ENCODE assay signal across 1 cellular context in genomic region chr22:38953577-38954413, GRCh38.
TF ChIP-seq lines count a peak whose summit lies in the region.

No MANE protein-coding gene starts in this region.

TF ChIP-seq in GM12878, 131 proteins besides CTCF, POLR2A, EP300 and RAD21 (continued from another document):
- TF ChIP-seq SKIL (IDR thresholded peaks at IDR 0.05; ENCODE audit: low read depth, poor library complexity, severe bottlenecking) (peak; percentile 33), CREB1 (IDR thresholded peaks at IDR 0.05; ENCODE audit: low read depth) (peak; percentile 94), MTA2 (IDR thresholded peaks at IDR 0.05; ENCODE audit: low read depth) (peak; percentile 22; the same call in 1 of the 2 replicates), BHLHE40 (IDR thresholded peaks at IDR 0.05; ENCODE audit: borderline replicate concordance in 1 of 2, low read depth in 2 of 2, low read length in 1 of 2) (peak; percentile 18 to 49; a peak in 2 of 4 replicates), TAF1 (IDR thresholded peaks at IDR 0.05; ENCODE audit: borderline replicate concordance, low read depth, low read length) (0 out of 2 replicates have a peak, but pooled peaks have one; percentile 46), HDGF (IDR thresholded peaks at IDR 0.05) (peak; percentile 90; the same call in 1 of the 2 replicates), CHD2 (IDR thresholded peaks at IDR 0.05; ENCODE audit: borderline replicate concordance, low read depth, low read length) (no peak), ZNF687 (IDR thresholded peaks at IDR 0.05) (peak; percentile 63; the same call in 1 of the 2 replicates), RELB (IDR thresholded peaks at IDR 0.05; ENCODE audit: low read depth) (peak; percentile 58; the same call in 1 of the 2 replicates), POLR2AphosphoS5 (IDR thresholded peaks at IDR 0.05; ENCODE audit: low read length) (peak; percentile 89), RELA (IDR thresholded peaks at IDR 0.05; ENCODE audit: borderline replicate concordance, partially characterized antibody) (peak; percentile 74), MLLT1 (IDR thresholded peaks at IDR 0.05) (0 out of 2 replicates have a peak, but pooled peaks have one; percentile 36), CBX5 (IDR thresholded peaks at IDR 0.05; ENCODE audit: low read depth) (no peak), REST (IDR thresholded peaks at IDR 0.05; ENCODE audit: low read depth, low read length) (no peak), CEBPB (IDR thresholded peaks at IDR 0.05; ENCODE audit: borderline replicate concordance in 1 of 2, low read depth in 2 of 2, low read length in 2 of 2) (peak in 1 of 2 experiments; percentile 58; a peak in 1 of 4 replicates), IRF3 (IDR thresholded peaks at IDR 0.05) (no peak), NR2C1 (IDR thresholded peaks at IDR 0.05) (no peak), POU2F2 (IDR thresholded peaks at IDR 0.05; ENCODE audit: borderline replicate concordance, low read depth, low read length) (0 out of 3 replicates have a peak, but pooled peaks have one; percentile 32), PKNOX1 (IDR thresholded peaks at IDR 0.05) (peak; percentile 43; the same call in 1 of the 2 replicates), WRNIP1 (IDR thresholded peaks at IDR 0.05; ENCODE audit: borderline replicate concordance, low read depth, low read length) (no peak), CREM (IDR thresholded peaks at IDR 0.05; ENCODE audit: low read depth) (peak; percentile 87), FOXK2 (IDR thresholded peaks at IDR 0.05) (peak; percentile 24; the same call in 1 of the 2 replicates), NBN (IDR thresholded peaks at IDR 0.05) (peak; percentile 72; the same call in 1 of the 2 replicates), RCOR1 (conservative IDR thresholded peaks at IDR 0.05; ENCODE audit: low read depth, low read length) (no peak), BCL3 (IDR thresholded peaks at IDR 0.05; ENCODE audit: borderline replicate concordance, insufficient read depth, low read depth, low read length, poor library complexity, severe bottlenecking) (peak; percentile 30), IRF4 (IDR thresholded peaks at IDR 0.05; ENCODE audit: low read depth, low read length) (0 out of 2 replicates have a peak, but pooled peaks have one; percentile 7), JUNB (IDR thresholded peaks at IDR 0.05) (no peak), IKZF2 (IDR thresholded peaks at IDR 0.05) (peak in 1 of 2 experiments; percentile 46; a peak in 1 of 4 replicates), STAT1 (conservative IDR thresholded peaks at IDR 0.05) (0 out of 2 replicates have a peak, but pooled peaks have one; percentile 52), DPF2 (IDR thresholded peaks at IDR 0.05) (0 out of 2 replicates have a peak, but pooled peaks have one; percentile 14), ATF7 (IDR thresholded peaks at IDR 0.05; ENCODE audit: low read depth) (peak; percentile 80), MEF2A (IDR thresholded peaks at IDR 0.05; ENCODE audit: insufficient read depth, low read depth, low read length) (no peak)
TF ChIP-seq in GM12878: peak in this region for 24.
